Comparison of ENCODE assay signal across 1 cellular context in the genomic region with DNA sequence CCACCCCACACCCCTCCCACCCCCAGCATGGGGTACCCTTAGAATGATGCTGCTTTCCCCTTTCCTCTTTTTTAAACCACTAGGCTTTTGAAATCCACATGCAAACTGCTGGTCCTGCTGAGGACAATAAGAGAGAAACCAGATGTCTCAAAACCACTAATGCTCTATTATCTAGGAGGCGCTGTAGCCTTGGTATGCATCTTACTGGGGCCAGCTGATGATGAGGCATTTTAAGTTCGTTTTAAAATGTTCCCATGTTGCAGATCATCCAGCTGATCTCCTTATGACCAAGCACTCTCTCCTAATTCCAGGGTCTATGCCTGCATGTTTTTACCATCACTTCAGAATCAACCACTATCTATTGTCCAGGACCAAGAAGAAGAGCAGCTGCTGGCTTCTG.
TF ChIP-seq lines count a peak whose summit lies in the region.

No MANE protein-coding gene starts in this region.

TF ChIP-seq in IMR-90, 13 proteins besides CTCF, POLR2A, EP300 and RAD21:
- TF ChIP-seq, protein P1, sequence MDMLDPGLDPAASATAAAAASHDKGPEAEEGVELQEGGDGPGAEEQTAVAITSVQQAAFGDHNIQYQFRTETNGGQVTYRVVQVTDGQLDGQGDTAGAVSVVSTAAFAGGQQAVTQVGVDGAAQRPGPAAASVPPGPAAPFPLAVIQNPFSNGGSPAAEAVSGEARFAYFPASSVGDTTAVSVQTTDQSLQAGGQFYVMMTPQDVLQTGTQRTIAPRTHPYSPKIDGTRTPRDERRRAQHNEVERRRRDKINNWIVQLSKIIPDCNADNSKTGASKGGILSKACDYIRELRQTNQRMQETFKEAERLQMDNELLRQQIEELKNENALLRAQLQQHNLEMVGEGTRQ (IDR thresholded peaks at IDR 0.05; ENCODE audit: low read depth, low read length): no peak
- no peak for TF ChIP-seq RCOR1 (IDR thresholded peaks at IDR 0.05; ENCODE audit: insufficient replicate concordance, low read length)
- TF ChIP-seq MAFK (IDR thresholded peaks at IDR 0.05; ENCODE audit: low read depth, low read length): no peak
- TF ChIP-seq BHLHE40 (IDR thresholded peaks at IDR 0.05; ENCODE audit: low read depth, low read length): no peak
- no peak for TF ChIP-seq NFE2L2 (IDR thresholded peaks at IDR 0.05; ENCODE audit: low read depth, low read length)
- no peak for TF ChIP-seq MXI1 (IDR thresholded peaks at IDR 0.05; ENCODE audit: borderline replicate concordance, low read depth, low read length)
- TF ChIP-seq CHD1 (IDR thresholded peaks at IDR 0.05; ENCODE audit: low read depth, low read length): no peak
- no peak for TF ChIP-seq RFX5 (IDR thresholded peaks at IDR 0.05; ENCODE audit: low read depth, low read length)
- no peak for TF ChIP-seq MAZ (IDR thresholded peaks at IDR 0.05; ENCODE audit: borderline replicate concordance, low read depth, low read length)
- TF ChIP-seq, protein P2, sequence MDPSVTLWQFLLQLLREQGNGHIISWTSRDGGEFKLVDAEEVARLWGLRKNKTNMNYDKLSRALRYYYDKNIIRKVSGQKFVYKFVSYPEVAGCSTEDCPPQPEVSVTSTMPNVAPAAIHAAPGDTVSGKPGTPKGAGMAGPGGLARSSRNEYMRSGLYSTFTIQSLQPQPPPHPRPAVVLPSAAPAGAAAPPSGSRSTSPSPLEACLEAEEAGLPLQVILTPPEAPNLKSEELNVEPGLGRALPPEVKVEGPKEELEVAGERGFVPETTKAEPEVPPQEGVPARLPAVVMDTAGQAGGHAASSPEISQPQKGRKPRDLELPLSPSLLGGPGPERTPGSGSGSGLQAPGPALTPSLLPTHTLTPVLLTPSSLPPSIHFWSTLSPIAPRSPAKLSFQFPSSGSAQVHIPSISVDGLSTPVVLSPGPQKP (IDR thresholded peaks at IDR 0.05; ENCODE audit: borderline replicate concordance, low read depth, low read length): no peak
- no peak for TF ChIP-seq CEBPB (IDR thresholded peaks at IDR 0.05; ENCODE audit: low read depth, low read length)
- TF ChIP-seq SMC3 (IDR thresholded peaks at IDR 0.05; ENCODE audit: low read depth, low read length): no peak
- TF ChIP-seq FOS (IDR thresholded peaks at IDR 0.05; ENCODE audit: low read depth, low read length): no peak
